Comparison of ENCODE assay signal across 20 cellular contexts in the genomic region with DNA sequence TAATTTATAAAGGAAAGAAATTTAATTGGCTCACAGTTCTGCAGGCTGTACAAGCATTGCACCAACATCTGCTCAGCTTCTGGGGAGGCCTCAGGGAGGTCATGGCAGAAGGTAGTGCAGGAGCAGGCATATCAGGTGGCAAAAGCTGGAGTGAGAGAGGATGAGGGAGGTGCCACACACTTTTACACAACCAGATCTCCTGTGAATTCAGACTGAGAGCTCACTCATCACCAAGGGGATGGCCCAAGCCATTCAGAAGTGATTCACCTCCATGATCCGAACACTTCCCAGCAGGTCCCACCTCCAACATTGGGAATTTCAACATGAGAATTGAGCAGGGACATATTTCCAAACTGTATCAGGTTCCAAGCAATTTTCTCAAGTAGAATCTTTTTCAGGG.
DNase-seq lines count a peak whose midpoint lies in the region; ATAC-seq and TF ChIP-seq lines count a peak whose summit lies in the region.
"Had no signal": no experiment of that assay in that cellular context is flagged by ENCODE, and none has a peak within 500 bp of the region (broad histone marks: within the 10 kb centered on the region; RNA-seq: fewer than 3 reads in every experiment).

No MANE protein-coding gene starts in this region.

- peak overlapping the region; percentile 24 for H3K9ac ChIP-seq in adipocyte (ENCODE audit: low read length)
- H3K9ac ChIP-seq: BLaER1 had no signal

- BruUV-seq in MCF 10A (replicated peaks; lab: Mats Ljungman, UMichigan): no TSS peak

- peak overlapping the region in 1 of 2 donors; percentile 68 for H3K27ac ChIP-seq in breast epithelium
- H3K27ac ChIP-seq: BLaER1, SJSA1 had no signal

- H3K27me3 Mint-ChIP-seq in MCF 10A (ENCODE audit: insufficient read depth, unreplicated experiment) (no peaks in the 10 kb centered on the region), WTC11 (ENCODE audit: low read depth) (no peaks in the 10 kb centered on the region; the same call in 1 of the 2 replicates)
- H3K27me3 Mint-ChIP-seq: CD8-positive, alpha-beta memory T cell had no signal

- CTCF ChIA-PET in MCF 10A (lab: Yijun Ruan, JAX) (interaction anchor here (0.6 to 1.3 kb wide), 6 partner anchors 10 to 1085 kb away, joined by 3 to 4 read pairs (median 3); no protein-coding TSS in a partner anchor), WTC11 (lab: Charles Lee) (no interaction called here)

- no peak for TF ChIP-seq CTCF in MCF 10A (IDR thresholded peaks at IDR 0.05; ENCODE audit: unreplicated experiment)
- no peak for TF ChIP-seq CTCF in breast epithelium (IDR thresholded peaks at IDR 0.05)
- TF ChIP-seq CTCF in fibroblast of the aortic adventitia (IDR thresholded peaks at IDR 0.05; ENCODE audit: insufficient read depth, low read length): no peak
- no peak for TF ChIP-seq CTCF in WTC11 (IDR thresholded peaks at IDR 0.05)

- H3K27me3 ChIP-seq in breast epithelium (no peaks in the 10 kb centered on the region), adipocyte (replicated peaks; ENCODE audit: control insufficient read depth, insufficient read depth, low read length) (no peaks in the 10 kb centered on the region)
- H3K27me3 ChIP-seq: BLaER1, SJSA1 had no signal

- peaks cover 6% of the 10 kb centered on the region for H3K36me3 Mint-ChIP-seq in MCF 10A (ENCODE audit: insufficient read depth, unreplicated experiment)
- 0 out of 2 replicates have a peak, but pooled peaks cover 3% of the 10 kb centered on the region for H3K36me3 Mint-ChIP-seq in WTC11
- H3K36me3 Mint-ChIP-seq: CD8-positive, alpha-beta memory T cell had no signal

- no peaks in the 10 kb centered on the region for H3K36me3 ChIP-seq in breast epithelium
- H3K36me3 ChIP-seq in adipocyte (ENCODE audit: control insufficient read depth, insufficient read depth, low read length, severe bottlenecking): no peaks in the 10 kb centered on the region
- H3K36me3 ChIP-seq: BLaER1, SJSA1 had no signal

- POLR2A ChIA-PET in MCF 10A (lab: Yijun Ruan, JAX): interaction anchor here (0.7 to 1.5 kb wide), 4 partner anchors 9 to 1183 kb away, joined by 3 to 4 read pairs (median 3); no protein-coding TSS in a partner anchor
- POLR2A ChIA-PET in WTC11 (lab: Charles Lee): no interaction called here

- H3K4me1 Mint-ChIP-seq in MCF 10A (ENCODE audit: insufficient read depth, unreplicated experiment): peaks cover 41% of the 10 kb centered on the region
- no peaks in the 10 kb centered on the region for H3K4me1 Mint-ChIP-seq in WTC11
- H3K4me1 Mint-ChIP-seq: CD8-positive, alpha-beta memory T cell; GM23338 had no signal

- H3K4me1 ChIP-seq in breast epithelium (no peaks in the 10 kb centered on the region), adipocyte (ENCODE audit: control insufficient read depth, insufficient read depth, low read length) (peaks cover 23% of the 10 kb centered on the region)
- H3K4me1 ChIP-seq: SJSA1 had no signal

- H3K4me3 Mint-ChIP-seq in MCF 10A (ENCODE audit: unreplicated experiment): peak overlapping the region; percentile 40
- H3K4me3 Mint-ChIP-seq in WTC11: no peak overlapping the region
- H3K4me3 Mint-ChIP-seq: CD8-positive, alpha-beta memory T cell; GM23338 had no signal

- H3K27ac Mint-ChIP-seq in MCF 10A (ENCODE audit: low read depth, unreplicated experiment) (peak overlapping the region; percentile 75), WTC11 (no peak overlapping the region)
- H3K27ac Mint-ChIP-seq: CD8-positive, alpha-beta memory T cell; GM23338 had no signal

- TF ChIP-seq POLR2A in breast epithelium (IDR thresholded peaks at IDR 0.05): no peak

- intact Hi-C loops in MCF 10A (cut with micrococcal nuclease) (loop anchor here (5.0 to 10.0 kb wide), 3 partner anchors 893 to 1081 kb away; no protein-coding TSS in a partner anchor), breast epithelium (cut with DNase I; ENCODE audit: low total_unique reads) (no loop called here)

- ATAC-seq in GM18868 (IDR thresholded peaks at IDR 0.05; ENCODE audit: unreplicated experiment) (no peak), WTC11 (no peak)
- ATAC-seq: GM12878, GM23338, HCT116, K562 had no signal

- H3K4me3 ChIP-seq in breast epithelium (no peak overlapping the region), adipocyte (ENCODE audit: low read length) (peak overlapping the region; percentile 39), fibroblast of the aortic adventitia (ENCODE audit: low read depth, low read length) (no peak overlapping the region)
- H3K4me3 ChIP-seq: BLaER1, GM12878, GM23338, K562, SJSA1 had no signal

- peak; percentile 78 for DNase-seq in MCF 10A (ENCODE audit: unreplicated experiment)
- no peak for DNase-seq in breast epithelium (ENCODE audit: low spot score in 2 of 2)
- DNase-seq in adipocyte (ENCODE audit: low read depth): no peak
- peak; percentile 10 for DNase-seq in fibroblast of the aortic adventitia (ENCODE audit: low read depth)
- no peak for DNase-seq in NCI-H1930 (lab: John Stamatoyannopoulos, UW)
- DNase-seq in WTC11 (ENCODE audit: low spot score): no peak
- DNase-seq in central memory CD4-positive, alpha-beta T cell: no peak
- DNase-seq: CD8-positive, alpha-beta memory T cell; GDM1; MV-4-11; NCI-H1417; NCI-H2081; NCI-H510A treated with DMSO at 0.1 percent for 48 hours had no signal

- no peaks in the 10 kb centered on the region for H3K9me3 ChIP-seq in breast epithelium
- no peaks in the 10 kb centered on the region for H3K9me3 ChIP-seq in adipocyte (ENCODE audit: control insufficient read depth, low read length)
- H3K9me3 ChIP-seq: BLaER1, SJSA1 had no signal

- H3K9me3 Mint-ChIP-seq in MCF 10A (ENCODE audit: unreplicated experiment) (peaks cover 12% of the 10 kb centered on the region), WTC11 (peaks cover 9% of the 10 kb centered on the region)
- H3K9me3 Mint-ChIP-seq: GM23338 had no signal

TF ChIP-seq in WTC11, 78 proteins besides CTCF, POLR2A, EP300 and RAD21:
- no peak for TF ChIP-seq SMAD4 (CRISPR knock-in tag; IDR thresholded peaks at IDR 0.05)
- TF ChIP-seq ZNF263 (CRISPR knock-in tag; IDR thresholded peaks at IDR 0.05; ENCODE audit: low read depth): no peak
- TF ChIP-seq, protein P1, sequence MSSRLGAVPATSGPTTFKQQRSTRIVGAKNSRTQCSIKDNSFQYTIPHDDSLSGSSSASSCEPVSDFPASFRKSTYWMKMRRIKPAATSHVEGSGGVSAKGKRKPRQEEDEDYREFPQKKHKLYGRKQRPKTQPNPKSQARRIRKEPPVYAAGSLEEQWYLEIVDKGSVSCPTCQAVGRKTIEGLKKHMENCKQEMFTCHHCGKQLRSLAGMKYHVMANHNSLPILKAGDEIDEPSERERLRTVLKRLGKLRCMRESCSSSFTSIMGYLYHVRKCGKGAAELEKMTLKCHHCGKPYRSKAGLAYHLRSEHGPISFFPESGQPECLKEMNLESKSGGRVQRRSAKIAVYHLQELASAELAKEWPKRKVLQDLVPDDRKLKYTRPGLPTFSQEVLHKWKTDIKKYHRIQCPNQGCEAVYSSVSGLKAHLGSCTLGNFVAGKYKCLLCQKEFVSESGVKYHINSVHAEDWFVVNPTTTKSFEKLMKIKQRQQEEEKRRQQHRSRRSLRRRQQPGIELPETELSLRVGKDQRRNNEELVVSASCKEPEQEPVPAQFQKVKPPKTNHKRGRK (CRISPR knock-in tag; IDR thresholded peaks at IDR 0.05; ENCODE audit: borderline replicate concordance): no peak
- TF ChIP-seq, protein P2, sequence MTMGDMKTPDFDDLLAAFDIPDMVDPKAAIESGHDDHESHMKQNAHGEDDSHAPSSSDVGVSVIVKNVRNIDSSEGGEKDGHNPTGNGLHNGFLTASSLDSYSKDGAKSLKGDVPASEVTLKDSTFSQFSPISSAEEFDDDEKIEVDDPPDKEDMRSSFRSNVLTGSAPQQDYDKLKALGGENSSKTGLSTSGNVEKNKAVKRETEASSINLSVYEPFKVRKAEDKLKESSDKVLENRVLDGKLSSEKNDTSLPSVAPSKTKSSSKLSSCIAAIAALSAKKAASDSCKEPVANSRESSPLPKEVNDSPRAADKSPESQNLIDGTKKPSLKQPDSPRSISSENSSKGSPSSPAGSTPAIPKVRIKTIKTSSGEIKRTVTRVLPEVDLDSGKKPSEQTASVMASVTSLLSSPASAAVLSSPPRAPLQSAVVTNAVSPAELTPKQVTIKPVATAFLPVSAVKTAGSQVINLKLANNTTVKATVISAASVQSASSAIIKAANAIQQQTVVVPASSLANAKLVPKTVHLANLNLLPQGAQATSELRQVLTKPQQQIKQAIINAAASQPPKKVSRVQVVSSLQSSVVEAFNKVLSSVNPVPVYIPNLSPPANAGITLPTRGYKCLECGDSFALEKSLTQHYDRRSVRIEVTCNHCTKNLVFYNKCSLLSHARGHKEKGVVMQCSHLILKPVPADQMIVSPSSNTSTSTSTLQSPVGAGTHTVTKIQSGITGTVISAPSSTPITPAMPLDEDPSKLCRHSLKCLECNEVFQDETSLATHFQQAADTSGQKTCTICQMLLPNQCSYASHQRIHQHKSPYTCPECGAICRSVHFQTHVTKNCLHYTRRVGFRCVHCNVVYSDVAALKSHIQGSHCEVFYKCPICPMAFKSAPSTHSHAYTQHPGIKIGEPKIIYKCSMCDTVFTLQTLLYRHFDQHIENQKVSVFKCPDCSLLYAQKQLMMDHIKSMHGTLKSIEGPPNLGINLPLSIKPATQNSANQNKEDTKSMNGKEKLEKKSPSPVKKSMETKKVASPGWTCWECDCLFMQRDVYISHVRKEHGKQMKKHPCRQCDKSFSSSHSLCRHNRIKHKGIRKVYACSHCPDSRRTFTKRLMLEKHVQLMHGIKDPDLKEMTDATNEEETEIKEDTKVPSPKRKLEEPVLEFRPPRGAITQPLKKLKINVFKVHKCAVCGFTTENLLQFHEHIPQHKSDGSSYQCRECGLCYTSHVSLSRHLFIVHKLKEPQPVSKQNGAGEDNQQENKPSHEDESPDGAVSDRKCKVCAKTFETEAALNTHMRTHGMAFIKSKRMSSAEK (CRISPR knock-in tag; IDR thresholded peaks at IDR 0.05; ENCODE audit: borderline replicate concordance): no peak
- no peak for TF ChIP-seq PREB (CRISPR knock-in tag; IDR thresholded peaks at IDR 0.05; ENCODE audit: borderline replicate concordance)

Comparison
In these comparisons a context has a peak if more than half of its experiments do, and no peak if none do; other contexts are left out.
1. DNase-seq: peak in MCF 10A (single experiment) and fibroblast of the aortic adventitia (single experiment); none in breast epithelium (0 of 2), adipocyte (single experiment), NCI-H1930 (0 of 2), WTC11 (single experiment) and central memory CD4-positive, alpha-beta T cell (single experiment).